Comparison of ENCODE assay signal across 35 cellular contexts in the genomic region with DNA sequence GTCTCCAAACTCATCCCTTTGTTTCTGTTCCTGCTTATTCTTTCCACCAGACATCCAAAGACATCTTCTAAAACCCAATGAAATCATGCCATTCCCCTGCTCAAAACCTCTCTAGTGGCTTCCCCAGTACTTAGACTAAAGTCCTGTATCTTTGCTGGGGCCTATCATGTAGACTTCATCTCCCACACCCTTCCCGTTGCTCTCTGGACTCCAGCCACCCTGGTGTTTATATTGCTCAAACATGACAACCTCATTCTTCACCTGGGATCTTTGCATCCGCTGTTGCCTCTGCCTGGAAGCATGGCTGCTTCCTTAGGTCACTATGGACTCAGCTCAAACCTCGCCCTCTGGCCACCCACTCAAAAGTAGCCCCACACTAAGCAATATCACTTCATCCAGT. TPM values are rescaled to one million over a fixed set of nuclear protein-coding genes. Genes with fewer than 3 reads are reported as not detected.
"Had no signal": no experiment of that assay in that cellular context is flagged by ENCODE, and none has a peak within 500 bp of the region (broad histone marks: within the 10 kb centered on the region; RNA-seq: fewer than 3 reads in every experiment).

No MANE protein-coding gene starts in this region.

- H3K27ac ChIP-seq: adrenal gland, ascending aorta, body of pancreas, brain microvascular endothelial cell, breast epithelium, cardiac muscle cell had no signal

- H3K9me3 ChIP-seq: adrenal gland, ascending aorta, body of pancreas, breast epithelium had no signal

- H3K4me1 ChIP-seq: adrenal gland, body of pancreas, breast epithelium had no signal

- H3K27me3 ChIP-seq: adrenal gland, ascending aorta, body of pancreas, brain microvascular endothelial cell, breast epithelium, cardiac muscle cell had no signal

- H3K36me3 ChIP-seq: adrenal gland, ascending aorta, brain microvascular endothelial cell, breast epithelium, cardiac muscle cell had no signal

- FAIRE-seq: astrocyte, bronchial epithelial cell had no signal

- DNase-seq: activated effector memory CD4-positive, alpha-beta T cell treated with anti-CD3 and anti-CD28 coated beads, Interleukin-2, amount 50 U/mL, for 16 hours; activated gamma-delta T cell; activated gamma-delta T cell treated with Interleukin-2 at 50 U/mL for 16 hours; activated naive CD4-positive, alpha-beta T cell; activated naive CD4-positive, alpha-beta T cell treated with anti-CD3 and anti-CD28 coated beads for 36 hours; activated naive CD4-positive, alpha-beta T cell treated with anti-CD3 and anti-CD28 coated beads, Interleukin-2, amount 10 ng/mL, durations not matched to agents 7 days and 5 days; activated naive CD4-positive, alpha-beta T cell treated with anti-CD3 and anti-CD28 coated beads, Interleukin-2, amount 50 U/mL, for 16 hours; activated naive CD4-positive, alpha-beta T cell treated with Interleukin-2 at 50 U/mL for 16 hours; activated naive CD8-positive, alpha-beta T cell treated with anti-CD3 and anti-CD28 coated beads for 36 hours; activated naive CD8-positive, alpha-beta T cell treated with anti-CD3 and anti-CD28 coated beads, Interleukin-2, amount 10 ng/mL, durations not matched to agents 7 days and 5 days; activated naive CD8-positive, alpha-beta T cell treated with anti-CD3 and anti-CD28 coated beads, Interleukin-2, amount 50 U/mL, for 24 hours; activated T-cell treated with anti-CD3 and anti-CD28 coated beads, Interleukin-2, amount 50 U/mL, for 1 hour; activated T-cell treated with anti-CD3 and anti-CD28 coated beads, Interleukin-2, amount 50 U/mL, for 24 hours; activated T-cell treated with anti-CD3 and anti-CD28 coated beads, Interleukin-2, amount 50 U/mL, for 4 hours; activated T-cell treated with anti-CD3 and anti-CD28 coated beads, Interleukin-2, amount 50 U/mL, for 48 hours; activated T-cell treated with anti-CD3 and anti-CD28 coated beads, Interleukin-2, amount 50 U/mL, for 72 hours; adrenal gland; amniotic stem cell; amygdala; anterior cingulate cortex; aorta; body of pancreas; brain microvascular endothelial cell; caudate nucleus; central memory CD4-positive, alpha-beta T cell; cerebellar nuclear complex had no signal

- H3K4me3 ChIP-seq: adrenal gland, ascending aorta, body of pancreas, breast epithelium, cardiac muscle cell had no signal

- ATAC-seq: activated naive CD4-positive, alpha-beta T cell treated with anti-CD3 and anti-CD28 coated beads, Interleukin-2, amount 50 U/mL, for 72 hours; activated naive CD8-positive, alpha-beta T cell treated with anti-CD3 and anti-CD28 coated beads, Interleukin-2, amount 50 U/mL, for 24 hours; activated T-cell treated with anti-CD3 and anti-CD28 coated beads, Interleukin-2, amount 50 U/mL, for 4 hours; activated T-cell treated with anti-CD3 and anti-CD28 coated beads, Interleukin-2, amount 50 U/mL, for 72 hours; activated T-helper 17 cell treated with anti-CD3 and anti-CD28 coated beads, Interleukin-2, amount 50 U/mL, for 72 hours; body of pancreas had no signal

RNA-seq across cellular contexts. Expression of a gene that starts 45.7 kb away (rescaled TPM):
- total RNA-seq: activated naive CD4-positive, alpha-beta T cell treated with anti-CD3 and anti-CD28 coated beads for 36 hours; activated T-cell treated with anti-CD3 and anti-CD28 coated beads, Interleukin-2, amount 50 U/mL, for 4 hours; activated T-cell treated with anti-CD3 and anti-CD28 coated beads, Interleukin-2, amount 50 U/mL, for 72 hours; activated T-helper 2 cell treated with anti-CD3 and anti-CD28 coated beads, Interferon-gamma antibody, Interleukin-2, Interleukin-4, amounts not matched to agents 10 μg/mL and 5 μg/mL and 100 μg/mL, durations not matched to agents 14 hours and 24 hours and 36 hours; ascending aorta; astrocyte; bronchial epithelial cell; cardiac muscle cell had no signal
- polyA plus RNA-seq: adipose tissue, cardiac muscle cell had no signal
